ENCODE assay signal across 8 cellular contexts in genomic region chr6:123802697-123803455, GRCh38. TPM values are rescaled to one million over a fixed set of nuclear protein-coding genes. Genes with fewer than 3 reads are reported as not detected.
A peak's percentile ranks its signal among the peaks of the same experiment; 100 is the strongest.
DNase-seq lines count a peak whose midpoint lies in the region; ATAC-seq and TF ChIP-seq lines count a peak whose summit lies in the region.

No MANE protein-coding gene starts in this region.

- H3K4me3 ChIP-seq in iPS-15b (ENCODE audit: low read depth, low read length): peak overlapping the region; percentile 66
- peak overlapping the region; percentile 30 to 57 (median 52) for H3K4me3 ChIP-seq in sigmoid colon

- intact Hi-C loops in MCF 10A (cut with micrococcal nuclease): loop anchor here (1.0 to 10.0 kb wide), 12 partner anchors 26 to 1051 kb away; no protein-coding TSS in a partner anchor
- intact Hi-C loops in sigmoid colon (cut with DNase I): loop anchor here (2.0 to 5.0 kb wide), 2 partner anchors 994 to 1052 kb away; no protein-coding TSS in a partner anchor

- no peak for TF ChIP-seq POLR2A in sigmoid colon (IDR thresholded peaks at IDR 0.05)

- peak; percentile 85 for TF ChIP-seq CTCF in MCF 10A (IDR thresholded peaks at IDR 0.05; ENCODE audit: unreplicated experiment)
- TF ChIP-seq CTCF in sigmoid colon (IDR thresholded peaks at IDR 0.05): peak; percentile 22 to 81 (median 64)

- H3K4me3 Mint-ChIP-seq in MCF 10A (ENCODE audit: unreplicated experiment): peak overlapping the region; percentile 83

- H3K36me3 Mint-ChIP-seq in MCF 10A (ENCODE audit: insufficient read depth, unreplicated experiment): no peaks in the 10 kb centered on the region

- peaks cover 21% of the 10 kb centered on the region for H3K4me1 Mint-ChIP-seq in MCF 10A (ENCODE audit: insufficient read depth, unreplicated experiment)

- POLR2A ChIA-PET in MCF 10A (lab: Yijun Ruan, JAX): interaction anchor here (0.6 to 2.3 kb wide), 7 partner anchors 20 to 993 kb away, joined by 3 to 11 read pairs (median 3); no protein-coding TSS in a partner anchor

- ATAC-seq in HG02970 (IDR thresholded peaks at IDR 0.05; ENCODE audit: low FRiP score, unreplicated experiment): peak; percentile 96

- H3K27ac ChIP-seq in sigmoid colon: no peak overlapping the region

- WGBS in sigmoid colon, 2 donors: 1% methylated on average over 60 of the region's 60 CpGs

- no peak overlapping the region for H3K27ac Mint-ChIP-seq in MCF 10A (ENCODE audit: low read depth, unreplicated experiment)

- no peaks in the 10 kb centered on the region for H3K27me3 Mint-ChIP-seq in MCF 10A (ENCODE audit: insufficient read depth, unreplicated experiment)

- DNase-seq in SIG-M5 treated with dmso at 0.1 percent for 504 hours (lab: John Stamatoyannopoulos, UW; ENCODE audit: unreplicated experiment) (peak; percentile 37), SIG-M5 (lab: John Stamatoyannopoulos, UW) (no peak), NCI-H1694 treated with DMSO at 0.1 percent for 48 hours (lab: John Stamatoyannopoulos, UW) (peak; percentile 66), T1000 (lab: John Stamatoyannopoulos, UW) (peak; percentile 83), MCF 10A (ENCODE audit: unreplicated experiment) (peak; percentile 88), sigmoid colon (peak; percentile 77)

- no TSS peak for BruUV-seq in MCF 10A (replicated peaks; lab: Mats Ljungman, UMichigan)

- H3K9me3 ChIP-seq in iPS-15b (ENCODE audit: control insufficient read depth, insufficient read depth, low read length) (no peaks in the 10 kb centered on the region), sigmoid colon (no peaks in the 10 kb centered on the region)

- no peak for TF ChIP-seq EP300 in sigmoid colon (IDR thresholded peaks at IDR 0.05)

- CTCF ChIA-PET in MCF 10A (lab: Yijun Ruan, JAX): interaction anchor here (0.6 to 2.8 kb wide), 65 partner anchors 10 to 1497 kb away, joined by 3 to 54 read pairs (median 4); no protein-coding TSS in a partner anchor

- H3K27me3 ChIP-seq in iPS-15b (ENCODE audit: control insufficient read depth, insufficient read depth, low read length): peaks cover 62% of the 10 kb centered on the region
- peaks cover 0 to 22% (median 5%) of the 10 kb centered on the region in 3 donors for H3K27me3 ChIP-seq in sigmoid colon

- H3K9me3 Mint-ChIP-seq in MCF 10A (ENCODE audit: unreplicated experiment): no peaks in the 10 kb centered on the region

- no peaks in the 10 kb centered on the region for H3K4me1 ChIP-seq in iPS-15b (ENCODE audit: control insufficient read depth, insufficient read depth, low read length)
- peaks cover 0 to 14% (median 11%) of the 10 kb centered on the region in 4 donors for H3K4me1 ChIP-seq in sigmoid colon

- no peak overlapping the region for H3K9ac ChIP-seq in iPS-15b (ENCODE audit: low read depth, low read length)

- H3K36me3 ChIP-seq in iPS-15b (ENCODE audit: control insufficient read depth, insufficient read depth, low read length) (no peaks in the 10 kb centered on the region), sigmoid colon (no peaks in the 10 kb centered on the region)

RNA-seq across cellular contexts. Expression of gene NKAIN2, which starts 0.8 kb away (rescaled TPM):
- total RNA-seq in MCF 10A (2022): 2.7 and 4.9 TPM in 2 replicates
- total RNA-seq in sigmoid colon: 1 to 10 TPM in 2 of 4 donors, under 1 TPM in 2; 0.68 to 4.4 (median 0.95) TPM
- under 1 TPM in 2 of 3 donors, not detected in 1; under 0.01 to 0.38 TPM for polyA plus RNA-seq in sigmoid colon
